ENCODE assay signal across 2 cellular contexts in genomic region chr12:132941336-132941954, GRCh38.
TF ChIP-seq lines count a peak whose summit lies in the region.

No MANE protein-coding gene starts in this region.

TF ChIP-seq in HepG2, 621 proteins besides CTCF, POLR2A, EP300 and RAD21:
- TF ChIP-seq NFKBIZ (CRISPR knock-in tag; IDR thresholded peaks at IDR 0.05) (no peak), AGO2 (optimal IDR thresholded peaks at IDR 0.05; ENCODE audit: low read depth, low read length) (peak; percentile 67)

TF ChIP-seq in liver, 16 proteins besides CTCF, POLR2A, EP300 and RAD21:
- TF ChIP-seq FOXA1 (IDR thresholded peaks at IDR 0.05) (no peak), RXRA (IDR thresholded peaks at IDR 0.05) (no peak), HNF4A (conservative IDR thresholded peaks at IDR 0.05) (no peak), ZBTB33 (IDR thresholded peaks at IDR 0.05) (no peak), GABPA (IDR thresholded peaks at IDR 0.05 in 1 of 2, conservative IDR thresholded peaks at IDR 0.05 in 1 of 2) (no peak), SP1 (IDR thresholded peaks at IDR 0.05) (no peak), REST (IDR thresholded peaks at IDR 0.05) (no peak), TAF1 (conservative IDR thresholded peaks at IDR 0.05) (no peak), YY1 (IDR thresholded peaks at IDR 0.05) (no peak), NR2F2 (IDR thresholded peaks at IDR 0.05) (no peak), JUND (IDR thresholded peaks at IDR 0.05) (no peak), EGR1 (IDR thresholded peaks at IDR 0.05; ENCODE audit: low read depth in 2 of 2) (no peak), HNF4G (IDR thresholded peaks at IDR 0.05) (no peak), FOXA2 (IDR thresholded peaks at IDR 0.05) (no peak)
- TF ChIP-seq, protein P1, sequence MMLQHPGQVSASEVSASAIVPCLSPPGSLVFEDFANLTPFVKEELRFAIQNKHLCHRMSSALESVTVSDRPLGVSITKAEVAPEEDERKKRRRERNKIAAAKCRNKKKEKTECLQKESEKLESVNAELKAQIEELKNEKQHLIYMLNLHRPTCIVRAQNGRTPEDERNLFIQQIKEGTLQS (IDR thresholded peaks at IDR 0.05) = no peak
- TF ChIP-seq, protein P2, sequence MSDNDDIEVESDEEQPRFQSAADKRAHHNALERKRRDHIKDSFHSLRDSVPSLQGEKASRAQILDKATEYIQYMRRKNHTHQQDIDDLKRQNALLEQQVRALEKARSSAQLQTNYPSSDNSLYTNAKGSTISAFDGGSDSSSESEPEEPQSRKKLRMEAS (IDR thresholded peaks at IDR 0.05) = no peak
